ENCODE assay signal across 8 cellular contexts in genomic region chr9:114505187-114506081, GRCh38. TPM values are rescaled to one million over a fixed set of nuclear protein-coding genes. Genes with fewer than 3 reads are reported as not detected.
DNase-seq lines count a peak whose midpoint lies in the region; ATAC-seq and TF ChIP-seq lines count a peak whose summit lies in the region.

Gene WHRN (minus strand): TSS chr9:114505473. CDS start chr9:114504801, 672 bp downstream.

- peak within 1 kb of the TSS; percentile 75 for H3K27ac ChIP-seq in SJSA1
- peak within 1 kb of the TSS; percentile 78 for H3K27ac ChIP-seq in foreskin keratinocyte
- H3K27ac ChIP-seq in neural cell (ENCODE audit: low read length): peak within 1 kb of the TSS; percentile 59

- TF ChIP-seq CTCF in foreskin keratinocyte (conservative IDR thresholded peaks at IDR 0.05) (no peak), neural cell (IDR thresholded peaks at IDR 0.05; ENCODE audit: poor library complexity, severe bottlenecking) (peak; percentile 41)

- peak; percentile 74 for ATAC-seq in GM21825 (IDR thresholded peaks at IDR 0.05; ENCODE audit: unreplicated experiment)
- ATAC-seq in foreskin keratinocyte: peak; percentile 86

- DNase-seq in D341Med (ENCODE audit: low spot score): peak; percentile 90
- DNase-seq in M059J (ENCODE audit: low read depth): peak; percentile 96
- peak; percentile 57 to 92 for DNase-seq in SJSA1 (ENCODE audit: low read depth in 1 of 2, low spot score in 2 of 2)
- DNase-seq in activated gamma-delta T cell treated with anti-CD3 and anti-CD28 coated beads, Interleukin-2, amount 50 U/mL, for 16 hours (ENCODE audit: low read depth): peak; percentile 81
- DNase-seq in foreskin keratinocyte: peak in 1 of 2 donors; percentile 78
- DNase-seq in stimulated activated naive CD4-positive, alpha-beta T cell treated with Interleukin-2 at 50 U/mL for 16 hours (lab: John Stamatoyannopoulos, UW): peak; percentile 90

- peak within 1 kb of the TSS; percentile 73 for H3K9ac ChIP-seq in neural cell (ENCODE audit: low read length)

- peaks cover 32% of the 10 kb centered on the region for H3K27me3 ChIP-seq in SJSA1 (replicated peaks)
- H3K27me3 ChIP-seq in foreskin keratinocyte: peaks cover 31% of the 10 kb centered on the region
- H3K27me3 ChIP-seq in neural cell (ENCODE audit: insufficient read depth, low read depth, low read length): no peaks in the 10 kb centered on the region

- H3K9me3 ChIP-seq in SJSA1 (replicated peaks): no peaks in the 10 kb centered on the region
- no peaks in the 10 kb centered on the region for H3K9me3 ChIP-seq in neural cell (ENCODE audit: low read length)

- peaks cover 8% of the 10 kb centered on the region for H3K79me2 ChIP-seq in neural cell (replicated peaks; ENCODE audit: insufficient read depth, low read length)

- H3K4me3 ChIP-seq in SJSA1 (peak within 1 kb of the TSS; percentile 74), neural cell (ENCODE audit: low read length) (peak within 1 kb of the TSS; percentile 84)

- TF ChIP-seq RAD21 in neural cell (conservative IDR thresholded peaks at IDR 0.05): peak; percentile 29

- no peaks in the 10 kb centered on the region for H4K20me1 ChIP-seq in neural cell (ENCODE audit: insufficient read depth)

- peak within 1 kb of the TSS; percentile 62 for H2AFZ ChIP-seq in neural cell (ENCODE audit: low read depth, low read length)

- H3K4me1 ChIP-seq in SJSA1 (replicated peaks) (peaks cover 36% of the 10 kb centered on the region), foreskin keratinocyte (peaks cover 15% of the 10 kb centered on the region)

- peak; percentile 60 for TF ChIP-seq EP300 in neural cell (conservative IDR thresholded peaks at IDR 0.05; ENCODE audit: poor library complexity, severe bottlenecking)

- peaks cover 10% of the 10 kb centered on the region for H3F3A ChIP-seq in neural cell (ENCODE audit: insufficient read depth, low read length, poor library complexity, severe bottlenecking)

- H3K9me2 ChIP-seq in neural cell (ENCODE audit: insufficient read depth, low read length): no peaks in the 10 kb centered on the region

- H3K4me2 ChIP-seq in neural cell (ENCODE audit: low read length): peak within 1 kb of the TSS; percentile 83

- H3K36me3 ChIP-seq in SJSA1 (peaks cover 5% of the 10 kb centered on the region; the same call in 1 of the 2 replicates), neural cell (ENCODE audit: insufficient read depth, low read length) (no peaks in the 10 kb centered on the region)

TF ChIP-seq in neural cell, 6 proteins besides CTCF, POLR2A, EP300 and RAD21:
- TF ChIP-seq SMC3 (conservative IDR thresholded peaks at IDR 0.05; ENCODE audit: poor library complexity) (peak; percentile 28), POLR2AphosphoS5 (IDR thresholded peaks at IDR 0.05) (peak; percentile 72), MXI1 (conservative IDR thresholded peaks at IDR 0.05; ENCODE audit: poor library complexity, severe bottlenecking) (peak; percentile 42), TAF1 (IDR thresholded peaks at IDR 0.05; ENCODE audit: low read depth) (no peak)

RNA-seq across cellular contexts. Expression of gene WHRN, which starts in this region (rescaled TPM):
- 1.8 and 3.5 TPM in 2 replicates for total RNA-seq in M059J (2014; rRNA removed; shearing (Covaris generic))
- 0.50 and 1.4 TPM in 2 replicates for total RNA-seq in SJSA1 (2014; rRNA removed; shearing (Covaris generic))
- 2.8 and 3.4 TPM in 2 replicates for total RNA-seq in foreskin keratinocyte
- polyA plus RNA-seq in foreskin keratinocyte: 2.0 and 2.6 TPM in 2 replicates
- 2.5 and 4.6 TPM in 2 replicates for polyA plus RNA-seq in neural cell
- 7.9 and 8.8 TPM in 2 replicates for polyA minus RNA-seq in neural cell
